30 cellular contexts compared by ENCODE assay signal in genomic region chr11:61779666-61780525, GRCh38. TPM values are rescaled to one million over a fixed set of nuclear protein-coding genes. Genes with fewer than 3 reads are reported as not detected.
"Had no signal": no experiment of that assay in that cellular context is flagged by ENCODE, and none has a peak within 500 bp of the region (broad histone marks: within the 10 kb centered on the region; RNA-seq: fewer than 3 reads in every experiment).

No MANE protein-coding gene starts in this region.

- H3K27me3 Mint-ChIP-seq: brain; central memory CD8-positive, alpha-beta T cell; effector memory CD8-positive, alpha-beta T cell; T-helper 17 cell had no signal

- ATAC-seq: activated CD4-positive, alpha-beta T cell treated with anti-CD3 and anti-CD28 coated beads for 36 hours; activated naive CD8-positive, alpha-beta T cell treated with anti-CD3 and anti-CD28 coated beads, Interleukin-2, amount 50 U/mL, for 24 hours; effector memory CD8-positive, alpha-beta T cell; left cardiac atrium; pancreas; psoas muscle; T-helper 17 cell had no signal

- H3K36me3 Mint-ChIP-seq: naive B cell had no signal

- H3K9me3 ChIP-seq: esophagus muscularis mucosa, neutrophil, pancreas, psoas muscle, right atrium auricular region, thoracic aorta, upper lobe of left lung had no signal

- H3K9me3 Mint-ChIP-seq: activated B cell treated with CpG ODN at 0.5 μM for 24 hours; activated naive CD8-positive, alpha-beta T cell treated with anti-CD3 and anti-CD28 coated beads, Interleukin-2, amount 50 U/mL, for 24 hours; activated T-cell treated with anti-CD3 and anti-CD28 coated beads, Interleukin-2, amount 50 U/mL, for 24 hours; activated T-helper 2 cell treated with anti-CD3 and anti-CD28 coated beads, Interferon-gamma antibody, Interleukin-2, Interleukin-4, amounts not matched to agents 10 μg/mL and 5 μg/mL and 100 μg/mL, durations not matched to agents 14 hours and 24 hours and 36 hours; central memory CD8-positive, alpha-beta T cell; effector memory CD8-positive, alpha-beta T cell; naive B cell had no signal

- H3K4me3 Mint-ChIP-seq: activated B cell treated with CpG ODN at 0.5 μM for 24 hours; activated CD4-positive, alpha-beta T cell treated with anti-CD3 and anti-CD28 coated beads for 36 hours; activated naive CD8-positive, alpha-beta T cell treated with anti-CD3 and anti-CD28 coated beads, Interleukin-2, amount 50 U/mL, for 24 hours; activated T-cell treated with anti-CD3 and anti-CD28 coated beads, Interleukin-2, amount 50 U/mL, for 24 hours; brain; central memory CD8-positive, alpha-beta T cell; effector memory CD8-positive, alpha-beta T cell; T-helper 17 cell had no signal

- H3K27me3 ChIP-seq: dorsolateral prefrontal cortex, pancreas, right atrium auricular region, upper lobe of left lung had no signal

- H3K27ac ChIP-seq: esophagus muscularis mucosa, neutrophil, pancreas, psoas muscle, right atrium auricular region, SK-N-MC, thoracic aorta, upper lobe of left lung had no signal

- DNase-seq: activated B cell treated with CpG ODN at 0.5 μM for 24 hours; activated CD4-positive, alpha-beta T cell treated with anti-CD3 and anti-CD28 coated beads for 36 hours; activated CD4-positive, alpha-beta T cell treated with anti-CD3 and anti-CD28 coated beads, Interleukin-2, amount 50 U/mL, for 4 hours; activated CD8-positive, alpha-beta memory T cell treated with anti-CD3 and anti-CD28 coated beads for 24 hours; activated CD8-positive, alpha-beta memory T cell treated with anti-CD3 and anti-CD28 coated beads, Interleukin-2, amount 50 U/mL, for 4 hours; activated naive CD4-positive, alpha-beta T cell; activated naive CD8-positive, alpha-beta T cell treated with anti-CD3 and anti-CD28 coated beads, Interleukin-2, amount 50 U/mL, for 24 hours; activated T-cell treated with anti-CD3 and anti-CD28 coated beads, Interleukin-2, amount 50 U/mL, for 24 hours; aorta; dorsolateral prefrontal cortex; effector memory CD8-positive, alpha-beta T cell; hippocampal formation; left cardiac atrium; mesendoderm; naive B cell; stimulated activated CD4-positive, alpha-beta T cell treated with anti-CD3 and anti-CD28 coated beads, Interleukin-12 subunit alpha, Interleukin-12 subunit beta, amount 100 ng/mL, for 4 hours; SW 1271; T-helper 17 cell; upper lobe of left lung had no signal

- H3K4me3 ChIP-seq: dorsolateral prefrontal cortex, esophagus muscularis mucosa, pancreas, psoas muscle, right atrium auricular region, SK-N-MC, thoracic aorta, upper lobe of left lung had no signal

- H3K36me3 ChIP-seq: right atrium auricular region had no signal

- H3K27ac Mint-ChIP-seq: activated B cell treated with CpG ODN at 0.5 μM for 24 hours; activated CD4-positive, alpha-beta T cell treated with anti-CD3 and anti-CD28 coated beads for 36 hours; activated naive CD8-positive, alpha-beta T cell treated with anti-CD3 and anti-CD28 coated beads, Interleukin-2, amount 50 U/mL, for 24 hours; activated T-cell treated with anti-CD3 and anti-CD28 coated beads, Interleukin-2, amount 50 U/mL, for 24 hours; activated T-helper 2 cell treated with anti-CD3 and anti-CD28 coated beads, Interferon-gamma antibody, Interleukin-2, Interleukin-4, amounts not matched to agents 10 μg/mL and 5 μg/mL and 100 μg/mL, durations not matched to agents 14 hours and 24 hours and 36 hours; T-helper 17 cell had no signal

RNA-seq across cellular contexts. Expression of gene MYRF, which starts 27.5 kb away (rescaled TPM):
- total RNA-seq: skeletal muscle tissue had no signal
